Comparison of ENCODE assay signal across 8 cellular contexts in the genomic region with DNA sequence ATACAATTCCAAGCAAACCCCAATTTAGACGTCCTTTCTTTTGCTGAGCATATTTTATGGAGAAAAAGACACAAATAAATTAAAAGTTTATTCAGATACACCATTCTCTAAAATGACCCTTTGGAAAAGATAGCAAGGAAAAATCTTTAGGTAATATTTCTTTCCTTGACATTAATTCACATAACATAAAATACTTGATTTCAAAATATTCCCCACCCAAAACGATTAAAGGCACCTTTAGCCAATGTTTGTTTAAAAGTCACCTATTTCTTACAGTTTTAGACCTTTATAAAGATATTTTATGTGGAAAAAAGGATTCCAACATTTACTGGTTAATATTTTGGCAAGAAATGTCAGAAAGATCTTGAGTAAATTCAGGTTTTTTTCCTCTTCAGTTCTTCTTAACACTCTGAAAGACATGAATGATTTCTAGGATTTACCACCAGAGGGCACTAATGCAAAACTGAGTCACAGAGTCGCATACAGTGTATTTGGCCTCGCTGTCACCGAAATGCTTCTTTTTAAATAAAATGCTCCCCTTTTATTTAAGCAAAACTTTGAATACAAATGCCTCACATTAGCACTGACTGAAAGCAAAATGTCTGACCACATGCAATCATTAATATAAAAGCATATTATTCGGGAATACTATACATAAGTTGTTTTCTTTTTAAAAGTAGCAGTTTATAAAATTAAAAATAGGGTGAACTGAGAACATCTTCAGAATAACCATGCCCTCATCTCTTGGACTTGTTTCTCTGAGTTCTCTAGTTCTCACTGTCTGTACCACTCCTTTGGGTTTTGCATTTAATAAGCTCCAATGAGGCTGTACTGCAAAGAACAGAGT.
DNase-seq lines count a peak whose midpoint lies in the region; ATAC-seq and TF ChIP-seq lines count a peak whose summit lies in the region.

No MANE protein-coding gene starts in this region.

- intact Hi-C loops in body of pancreas (cut with DNase I) (loop anchor here (10.0 kb wide), 1 partner anchor 216 kb away; no protein-coding TSS in a partner anchor), thyroid gland (cut with DNase I) (loop anchor here (5.0 kb wide), 1 partner anchor 278 kb away; no protein-coding TSS in a partner anchor)

- H3K9me3 ChIP-seq in body of pancreas = no peaks in the 10 kb centered on the region
- H3K9me3 ChIP-seq in thyroid gland = no peaks in the 10 kb centered on the region

- peak; percentile 62 for TF ChIP-seq CTCF in HFF-Myc (IDR thresholded peaks at IDR 0.05; ENCODE audit: low read depth, low read length, missing control alignments)
- peak in 6 of 7 experiments; percentile 54 to 87 (median 68) for TF ChIP-seq CTCF in body of pancreas (IDR thresholded peaks at IDR 0.05)
- TF ChIP-seq CTCF in kidney epithelial cell (IDR thresholded peaks at IDR 0.05; ENCODE audit: insufficient read depth, low read length, poor library complexity, severe bottlenecking) = peak; percentile 66
- peak; percentile 54 to 72 (median 64) for TF ChIP-seq CTCF in thyroid gland (IDR thresholded peaks at IDR 0.05)

- H3K36me3 ChIP-seq in body of pancreas (replicated peaks in 1 of 2; ENCODE audit: insufficient read depth in 1 of 2, low read depth in 2 of 2) = no peaks in the 10 kb centered on the region
- H3K36me3 ChIP-seq in kidney epithelial cell (ENCODE audit: control insufficient read depth, insufficient read depth, low read length) = no peaks in the 10 kb centered on the region
- H3K36me3 ChIP-seq in thyroid gland = no peaks in the 10 kb centered on the region

- DNase-seq in DMS114 treated with DMSO at 0.1 percent for 48 hours (lab: John Stamatoyannopoulos, UW; ENCODE audit: unreplicated experiment) (peak; percentile 35), HFF-Myc (ENCODE audit: extremely low read depth, low read depth) (peak; percentile 47), NCI-H774 (lab: John Stamatoyannopoulos, UW) (peak; percentile 73), body of pancreas (peak in 2 of 4 donors; percentile 18 to 39), kidney epithelial cell (ENCODE audit: low read depth) (peak; percentile 23), thyroid gland (peak in 1 of 2 donors; percentile 11), OCI-M2 (lab: John Stamatoyannopoulos, UW; ENCODE audit: unreplicated experiment) (no peak)

- WGBS in body of pancreas, 2 donors = 25 to 31% methylated on average over 6 of the region's 6 CpGs
- WGBS in thyroid gland, 2 donors = 35 to 39% methylated on average over 6 of the region's 6 CpGs

- no peak overlapping the region for H3K4me3 ChIP-seq in HFF-Myc (replicated peaks; ENCODE audit: low read depth, low read length)
- no peak overlapping the region for H3K4me3 ChIP-seq in body of pancreas
- no peak overlapping the region for H3K4me3 ChIP-seq in kidney epithelial cell (ENCODE audit: low read depth, low read length)
- no peak overlapping the region for H3K4me3 ChIP-seq in thyroid gland (replicated peaks in 1 of 3)

- no peak overlapping the region for H3K27ac ChIP-seq in body of pancreas
- no peak overlapping the region for H3K27ac ChIP-seq in thyroid gland

- H3K27me3 ChIP-seq in body of pancreas (no peaks in the 10 kb centered on the region), kidney epithelial cell (ENCODE audit: control insufficient read depth, insufficient read depth, low read length) (no peaks in the 10 kb centered on the region), thyroid gland (no peaks in the 10 kb centered on the region)

- TF ChIP-seq POLR2A in body of pancreas (IDR thresholded peaks at IDR 0.05) = no peak
- no peak for TF ChIP-seq POLR2A in thyroid gland (IDR thresholded peaks at IDR 0.05)

- ATAC-seq in body of pancreas (peak; percentile 74), HG03520 (IDR thresholded peaks at IDR 0.05; ENCODE audit: unreplicated experiment) (no peak)

- no peaks in the 10 kb centered on the region for H3K4me1 ChIP-seq in body of pancreas
- no peaks in the 10 kb centered on the region for H3K4me1 ChIP-seq in thyroid gland
